Comparison of ENCODE assay signal across 10 cellular contexts in the genomic region with DNA sequence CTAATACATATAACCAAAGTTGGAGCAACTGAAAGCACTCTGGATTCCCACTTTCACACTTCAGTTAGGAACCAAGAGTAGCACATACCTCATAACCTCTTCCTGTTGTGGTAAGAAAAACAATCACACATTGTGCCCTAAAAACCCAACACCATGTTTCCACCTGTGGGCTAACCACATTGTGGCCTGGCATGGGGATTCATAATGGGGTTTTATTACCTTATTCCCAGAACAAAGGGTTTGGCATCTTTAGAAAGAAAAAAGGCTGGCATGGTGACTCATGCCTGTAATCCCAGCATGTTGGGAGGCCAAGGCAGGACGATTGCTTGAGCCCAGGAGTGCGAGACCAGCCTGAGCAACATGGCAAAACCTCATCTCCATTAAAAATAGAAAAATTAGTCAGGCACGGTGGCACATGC.
DNase-seq lines count a peak whose midpoint lies in the region; ATAC-seq and TF ChIP-seq lines count a peak whose summit lies in the region.
"Had no signal": no experiment of that assay in that cellular context is flagged by ENCODE, and none has a peak within 500 bp of the region (broad histone marks: within the 10 kb centered on the region; RNA-seq: fewer than 3 reads in every experiment).

No MANE protein-coding gene starts in this region.

- intact Hi-C loops in activated T-helper 2 cell treated with anti-CD3 and anti-CD28 coated beads, Interferon-gamma antibody, Interleukin-2, Interleukin-4, amounts not matched to agents 10 μg/mL and 5 μg/mL and 100 μg/mL, durations not matched to agents 14 hours and 24 hours and 36 hours (cut with micrococcal nuclease), result no loop called here
- intact Hi-C loops in tibial artery (cut with DNase I; ENCODE audit: low total_unique reads), result no loop called here

- no peak overlapping the region for H3K4me3 Mint-ChIP-seq in activated T-helper 2 cell treated with anti-CD3 and anti-CD28 coated beads, Interferon-gamma antibody, Interleukin-2, Interleukin-4, amounts not matched to agents 10 μg/mL and 5 μg/mL and 100 μg/mL, durations not matched to agents 14 hours and 24 hours and 36 hours (ENCODE audit: low read depth)

- TF ChIP-seq CTCF in tibial artery (IDR thresholded peaks at IDR 0.05), result no peak

- H3K9me3 ChIP-seq in tibial artery, result no peaks in the 10 kb centered on the region
- H3K9me3 ChIP-seq: esophagus muscularis mucosa, lower lobe of right lung had no signal

- no peaks in the 10 kb centered on the region for H3K36me3 Mint-ChIP-seq in activated T-helper 2 cell treated with anti-CD3 and anti-CD28 coated beads, Interferon-gamma antibody, Interleukin-2, Interleukin-4, amounts not matched to agents 10 μg/mL and 5 μg/mL and 100 μg/mL, durations not matched to agents 14 hours and 24 hours and 36 hours (ENCODE audit: low read depth)

- no peak overlapping the region for H3K27ac Mint-ChIP-seq in activated T-helper 2 cell treated with anti-CD3 and anti-CD28 coated beads, Interferon-gamma antibody, Interleukin-2, Interleukin-4, amounts not matched to agents 10 μg/mL and 5 μg/mL and 100 μg/mL, durations not matched to agents 14 hours and 24 hours and 36 hours

- H3K27me3 Mint-ChIP-seq in activated T-helper 2 cell treated with anti-CD3 and anti-CD28 coated beads, Interferon-gamma antibody, Interleukin-2, Interleukin-4, amounts not matched to agents 10 μg/mL and 5 μg/mL and 100 μg/mL, durations not matched to agents 14 hours and 24 hours and 36 hours (ENCODE audit: low read depth), result peaks cover 62% of the 10 kb centered on the region

- no peak overlapping the region for H3K27ac ChIP-seq in tibial artery
- H3K27ac ChIP-seq: esophagus muscularis mucosa, lower lobe of right lung had no signal

- peak; percentile 62 for ATAC-seq in GM21367 (IDR thresholded peaks at IDR 0.05; ENCODE audit: unreplicated experiment)
- ATAC-seq: lower lobe of right lung had no signal

- H3K4me3 ChIP-seq in tibial artery, result no peak overlapping the region
- H3K4me3 ChIP-seq: esophagus muscularis mucosa, lower lobe of right lung had no signal

- H3K4me1 Mint-ChIP-seq in activated T-helper 2 cell treated with anti-CD3 and anti-CD28 coated beads, Interferon-gamma antibody, Interleukin-2, Interleukin-4, amounts not matched to agents 10 μg/mL and 5 μg/mL and 100 μg/mL, durations not matched to agents 14 hours and 24 hours and 36 hours (ENCODE audit: low read depth), result peaks cover 14% of the 10 kb centered on the region

- H3K36me3 ChIP-seq in tibial artery, result no peaks in the 10 kb centered on the region
- H3K36me3 ChIP-seq: esophagus muscularis mucosa, lower lobe of right lung had no signal

- H3K9me3 Mint-ChIP-seq in activated T-helper 2 cell treated with anti-CD3 and anti-CD28 coated beads, Interferon-gamma antibody, Interleukin-2, Interleukin-4, amounts not matched to agents 10 μg/mL and 5 μg/mL and 100 μg/mL, durations not matched to agents 14 hours and 24 hours and 36 hours, result no peaks in the 10 kb centered on the region

- H3K27me3 ChIP-seq in tibial artery, result no peaks in the 10 kb centered on the region

- H3K4me1 ChIP-seq in tibial artery, result peaks cover 0 to 15% (median 4%) of the 10 kb centered on the region in 4 donors
- H3K4me1 ChIP-seq: esophagus muscularis mucosa, lower lobe of right lung had no signal

- DNase-seq in LHCN-M2 (ENCODE audit: low read depth) (peak; percentile 91), tibial artery (no peak), middle frontal gyrus (ENCODE audit: extremely low spot score, low spot score) (no peak), mesenteric fat pad (ENCODE audit: low spot score) (no peak)
- DNase-seq in activated T-helper 2 cell treated with anti-CD3 and anti-CD28 coated beads, Interferon-gamma antibody, Interleukin-2, Interleukin-4, amounts not matched to agents 10 μg/mL and 5 μg/mL and 100 μg/mL, durations not matched to agents 14 hours and 24 hours and 36 hours (ENCODE audit: low spot score), result peak; percentile 21
- peak; percentile 58 for DNase-seq in stimulated activated CD4-positive, alpha-beta T cell treated with anti-CD3 and anti-CD28 coated beads, Interleukin-4, amount 100 ng/mL, for 24 hours
- DNase-seq: KG1, lower lobe of right lung had no signal

Comparison
In these comparisons a context has a peak if more than half of its experiments do, and no peak if none do; other contexts are left out.
1. DNase-seq: peak in LHCN-M2 (single experiment), activated T-helper 2 cell treated with anti-CD3 and anti-CD28 coated beads, Interferon-gamma antibody, Interleukin-2, Interleukin-4, amounts not matched to agents 10 μg/mL and 5 μg/mL and 100 μg/mL, durations not matched to agents 14 hours and 24 hours and 36 hours (single experiment) and stimulated activated CD4-positive, alpha-beta T cell treated with anti-CD3 and anti-CD28 coated beads, Interleukin-4, amount 100 ng/mL, for 24 hours (single experiment); none in tibial artery (0 of 2), middle frontal gyrus (single experiment) and mesenteric fat pad (single experiment).